In the genomic region with DNA sequence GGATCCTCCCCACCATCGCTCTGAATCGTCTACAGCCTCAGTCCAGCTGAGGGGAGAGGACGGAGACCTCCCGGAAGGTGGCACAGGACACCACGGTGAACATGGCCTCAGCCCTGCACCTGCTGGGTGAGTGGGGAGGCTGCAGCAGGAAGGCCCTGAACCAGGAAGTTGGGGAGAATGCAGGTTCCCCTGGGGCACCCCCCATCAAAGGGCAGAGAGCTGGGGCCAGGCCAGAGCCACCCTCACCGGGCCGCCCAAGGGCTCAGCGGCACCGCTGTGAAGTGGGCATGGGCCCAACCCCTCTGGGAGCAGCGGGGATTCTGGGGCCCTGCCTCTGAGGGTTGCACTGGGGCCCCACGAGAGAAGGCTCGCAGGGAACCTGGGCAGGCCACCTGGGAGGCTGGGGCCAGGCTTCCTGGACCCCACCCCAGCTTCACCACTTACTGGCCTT, we compare ENCODE assay signal across 1 cellular context.
TF ChIP-seq lines count a peak whose summit lies in the region.

No MANE protein-coding gene starts in this region.

TF ChIP-seq in H1, 55 proteins besides CTCF, POLR2A, EP300 and RAD21 (continued from another document):
- no peak for TF ChIP-seq GABPA (IDR thresholded peaks at IDR 0.05; ENCODE audit: borderline replicate concordance, insufficient read depth, low read length)
- TF ChIP-seq GTF2F1 (IDR thresholded peaks at IDR 0.05; ENCODE audit: borderline replicate concordance, low read depth, low read length), result no peak
TF ChIP-seq in H1: peak in this region for 0.
